In genomic region chr1:85062425-85063026, GRCh38 we compare ENCODE assay signal across 8 cellular contexts. TPM values are rescaled to one million over a fixed set of nuclear protein-coding genes. Genes with fewer than 3 reads are reported as not detected.
DNase-seq lines count a peak whose midpoint lies in the region; ATAC-seq and TF ChIP-seq lines count a peak whose summit lies in the region.

No MANE protein-coding gene starts in this region.

- no peaks in the 10 kb centered on the region for H3K36me3 ChIP-seq in stomach smooth muscle (ENCODE audit: control insufficient read depth in 2 of 2, insufficient read depth in 2 of 2, low read length in 2 of 2)

- TF ChIP-seq CTCF in HFFc6 (IDR thresholded peaks at IDR 0.05), result no peak

- H3K27me3 ChIP-seq in right cardiac atrium (ENCODE audit: control insufficient read depth, insufficient read depth) (no peaks in the 10 kb centered on the region), stomach smooth muscle (ENCODE audit: control insufficient read depth in 1 of 2, insufficient read depth in 2 of 2, low read length in 2 of 2) (no peaks in the 10 kb centered on the region)

- H3K4me1 ChIP-seq in right cardiac atrium (ENCODE audit: control insufficient read depth, insufficient read depth, low read length), result no peaks in the 10 kb centered on the region
- H3K4me1 ChIP-seq in stomach smooth muscle (ENCODE audit: control insufficient read depth, insufficient read depth, low read length), result peaks cover 2% of the 10 kb centered on the region

- peak overlapping the region; percentile 37 for H3K27ac ChIP-seq in right cardiac atrium (ENCODE audit: low read length)
- peak overlapping the region; percentile 42 for H3K27ac ChIP-seq in stomach smooth muscle (ENCODE audit: low read length)

- DNase-seq in HFFc6 (no peak), right cardiac atrium (no peak), midbrain (lab: John Stamatoyannopoulos, UW) (no peak), glomerular visceral epithelial cell (ENCODE audit: extremely low spot score) (no peak), epidermal melanocyte (ENCODE audit: insufficient read length, low spot score) (no peak)
- DNase-seq in activated CD4-positive, alpha-beta memory T cell treated with anti-CD3 and anti-CD28 coated beads for 36 hours, result no peak

- WGBS in right cardiac atrium, result 28% methylated on average over 7 of the region's 7 CpGs

- peak; percentile 16 to 22 for ATAC-seq in right cardiac atrium
- no peak for ATAC-seq in HG03097 (IDR thresholded peaks at IDR 0.05; ENCODE audit: low FRiP score, unreplicated experiment)

- peaks cover 5% of the 10 kb centered on the region for H3K27me3 Mint-ChIP-seq in HFFc6 (ENCODE audit: insufficient read depth)
- peaks cover 13% of the 10 kb centered on the region for H3K27me3 Mint-ChIP-seq in activated CD4-positive, alpha-beta memory T cell treated with anti-CD3 and anti-CD28 coated beads for 36 hours

- H3K4me3 ChIP-seq in right cardiac atrium (ENCODE audit: low read length) (peak overlapping the region; percentile 39), stomach smooth muscle (ENCODE audit: low read length in 2 of 2) (peak overlapping the region; percentile 59 to 83)

- POLR2A ChIA-PET in activated CD4-positive, alpha-beta memory T cell treated with anti-CD3 and anti-CD28 coated beads for 36 hours (lab: Charles Lee), result interaction anchor here (0.6 to 1.0 kb wide), 2 partner anchors 93 to 169 kb away, joined by 3 read pairs; partner anchors contain the start of gene LPAR3

- peaks cover 34% of the 10 kb centered on the region for H3K4me1 Mint-ChIP-seq in HFFc6 (ENCODE audit: low read depth)
- peaks cover 12% of the 10 kb centered on the region for H3K4me1 Mint-ChIP-seq in activated CD4-positive, alpha-beta memory T cell treated with anti-CD3 and anti-CD28 coated beads for 36 hours (ENCODE audit: low read depth)

- CTCF ChIA-PET in activated CD4-positive, alpha-beta memory T cell treated with anti-CD3 and anti-CD28 coated beads for 36 hours (lab: Charles Lee), result interaction anchor here (0.6 to 2.7 kb wide), 6 partner anchors 42 to 196 kb away, joined by 3 to 18 read pairs (median 4); partner anchors contain the start of gene C1orf52

- H3K9me3 ChIP-seq in right cardiac atrium (ENCODE audit: control insufficient read depth, low read length) (no peaks in the 10 kb centered on the region), stomach smooth muscle (ENCODE audit: control insufficient read depth in 2 of 2, low read length in 2 of 2) (no peaks in the 10 kb centered on the region)

- H3K9ac ChIP-seq in stomach smooth muscle (ENCODE audit: low read length in 2 of 2), result peak overlapping the region in 1 of 2 donors; percentile 43

- H3K27ac Mint-ChIP-seq in HFFc6, result peak overlapping the region; percentile 97
- H3K27ac Mint-ChIP-seq in activated CD4-positive, alpha-beta memory T cell treated with anti-CD3 and anti-CD28 coated beads for 36 hours, result no peak overlapping the region

- H3K9me3 Mint-ChIP-seq in HFFc6, result no peaks in the 10 kb centered on the region
- no peaks in the 10 kb centered on the region for H3K9me3 Mint-ChIP-seq in activated CD4-positive, alpha-beta memory T cell treated with anti-CD3 and anti-CD28 coated beads for 36 hours

- intact Hi-C loops in activated CD4-positive, alpha-beta memory T cell treated with anti-CD3 and anti-CD28 coated beads for 36 hours (cut with micrococcal nuclease), result loop anchor here (1.0 kb wide), 2 partner anchors 66 to 197 kb away; partner anchors contain the start of gene C1orf52
- intact Hi-C loops in right cardiac atrium (cut with DNase I), result no loop called here

- peak overlapping the region; percentile 87 for H3K4me3 Mint-ChIP-seq in HFFc6
- peak overlapping the region; percentile 77 for H3K4me3 Mint-ChIP-seq in activated CD4-positive, alpha-beta memory T cell treated with anti-CD3 and anti-CD28 coated beads for 36 hours

- no peaks in the 10 kb centered on the region for H3K36me3 Mint-ChIP-seq in HFFc6 (ENCODE audit: low read depth)
- no peaks in the 10 kb centered on the region for H3K36me3 Mint-ChIP-seq in activated CD4-positive, alpha-beta memory T cell treated with anti-CD3 and anti-CD28 coated beads for 36 hours

RNA-seq across cellular contexts. Expression of gene MCOLN3, which starts 14.2 kb away (rescaled TPM):
- total RNA-seq in HFFc6 (2021; fragmentation: NEBNext Ultra II Directional; extraction: Animal tissue kit (Norgen Biotek cat#: 25700)), result under 1 TPM; 0.09 to 0.51 (median 0.28) TPM
- total RNA-seq in activated CD4-positive, alpha-beta memory T cell treated with anti-CD3 and anti-CD28 coated beads for 36 hours, result under 1 TPM; 0.22 to 0.62 TPM
- 10 to 100 TPM in 3 of 4 donors, 1 to 10 TPM in 1; 9.0 to 18.9 (median 16.1) TPM for total RNA-seq in right cardiac atrium
- 15.2 TPM for polyA plus RNA-seq in right cardiac atrium

Comparison
In these comparisons a context has a peak if more than half of its experiments do, and no peak if none do; other contexts are left out.
1. RNA of gene MCOLN3, which starts 14.2 kb away (total RNA-seq): 9.0 to 18.9 TPM in right cardiac atrium; 0.22 to 0.62 TPM in activated CD4-positive, alpha-beta memory T cell treated with anti-CD3 and anti-CD28 coated beads for 36 hours and 0.09 to 0.51 TPM in HFFc6; every median in the first group is over 4 times any median in the second.